18 cellular contexts compared by ENCODE assay signal in the genomic region with DNA sequence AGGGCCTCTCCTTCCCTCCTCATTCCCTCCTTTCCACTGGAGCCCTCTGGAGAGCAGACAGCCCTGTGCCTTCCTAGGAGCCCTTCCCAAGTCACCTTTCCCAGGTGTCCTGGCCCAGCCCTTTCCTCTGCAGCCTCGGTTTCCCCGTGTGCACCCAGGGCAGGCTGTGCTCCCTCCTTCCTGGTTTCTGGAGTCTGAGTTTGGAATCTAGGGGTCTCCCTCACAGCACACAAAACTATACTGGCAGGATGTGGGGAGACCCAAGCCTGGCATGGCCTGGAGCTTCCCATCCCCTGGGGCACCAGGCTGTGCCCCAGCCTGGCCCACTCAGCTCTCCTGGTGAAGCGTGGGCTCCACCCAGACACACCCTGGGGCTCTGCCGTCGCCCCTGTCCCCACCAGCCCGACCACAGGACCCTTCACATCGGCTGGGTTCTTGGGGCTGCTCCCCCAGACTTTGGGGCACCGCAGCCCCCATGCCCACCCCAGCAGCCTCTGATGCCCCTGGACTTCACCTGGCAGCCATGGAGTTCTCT. TPM values are rescaled to one million over a fixed set of nuclear protein-coding genes. Genes with fewer than 3 reads are reported as not detected.
"Had no signal": no experiment of that assay in that cellular context is flagged by ENCODE, and none has a peak within 500 bp of the region (broad histone marks: within the 10 kb centered on the region; RNA-seq: fewer than 3 reads in every experiment).

No MANE protein-coding gene starts in this region.

RNA-seq across cellular contexts. Expression of a gene that starts 6.3 kb away (rescaled TPM):
- total RNA-seq: natural killer cell, occipital lobe, osteoblast, pulmonary artery endothelial cell, right atrium auricular region, sciatic nerve, smooth muscle cell, subcutaneous adipose tissue, temporal lobe, thoracic aorta, thyroid gland, tibial nerve, upper lobe of left lung, urinary bladder had no signal
- polyA plus RNA-seq: naive thymus-derived CD4-positive, alpha-beta T cell; neural cell; ovary; smooth muscle cell; stomach; urinary bladder had no signal

RNA-seq across cellular contexts. Expression of a gene that starts 58.4 kb away (rescaled TPM):
- total RNA-seq: right atrium auricular region, smooth muscle cell, thoracic aorta had no signal
- polyA plus RNA-seq: naive thymus-derived CD4-positive, alpha-beta T cell; smooth muscle cell had no signal
